In the genomic region with DNA sequence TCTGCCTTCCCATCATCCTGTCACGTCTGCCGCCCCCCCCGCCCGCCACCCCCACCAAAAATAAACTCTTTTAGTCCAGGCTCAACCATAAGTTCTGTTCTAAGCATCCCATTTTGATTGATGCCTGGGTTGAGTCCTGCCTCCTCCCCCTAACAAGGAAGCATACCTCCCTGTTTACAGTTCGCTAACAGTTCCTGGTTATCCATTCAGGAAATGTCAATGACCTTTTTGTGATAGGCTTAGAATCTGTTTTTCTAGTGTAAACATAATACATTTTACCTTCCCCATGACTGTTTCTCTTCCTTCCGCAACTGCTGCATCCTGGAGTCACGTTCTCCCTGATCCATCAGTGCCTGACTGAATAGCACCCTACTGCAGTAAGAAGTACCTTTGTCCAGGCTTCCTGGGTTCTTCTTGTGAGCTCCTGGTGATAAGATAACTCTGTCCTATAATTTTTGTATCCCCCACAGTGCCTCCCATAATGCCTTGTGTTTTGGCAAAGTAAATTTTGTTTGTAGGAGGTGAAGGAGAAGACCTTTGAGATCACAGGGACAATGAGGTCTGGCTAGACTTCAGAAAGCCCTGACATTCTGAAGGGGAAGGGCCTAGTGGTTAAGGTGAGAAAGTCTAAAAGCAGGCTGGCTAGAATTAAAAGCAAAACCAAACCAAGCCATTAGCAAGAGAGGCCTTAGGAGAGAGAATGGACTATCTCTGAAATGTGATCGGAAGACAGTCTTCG, we compare ENCODE assay signal across 8 cellular contexts. TPM values are rescaled to one million over a fixed set of nuclear protein-coding genes. Genes with fewer than 3 reads are reported as not detected.
DNase-seq lines count a peak whose midpoint lies in the region; ATAC-seq and TF ChIP-seq lines count a peak whose summit lies in the region.

No MANE protein-coding gene starts in this region.

- no peak for TF ChIP-seq EP300 in sigmoid colon (IDR thresholded peaks at IDR 0.05)

- no peaks in the 10 kb centered on the region for H3K79me2 ChIP-seq in fibroblast of lung (ENCODE audit: control insufficient read depth, insufficient read depth, low read length)

- peaks cover 20% of the 10 kb centered on the region for H3K4me1 ChIP-seq in fibroblast of lung (ENCODE audit: control insufficient read depth, extremely low read depth, insufficient read depth, low read length)
- H3K4me1 ChIP-seq in sigmoid colon: peaks cover 0 to 60% (median 52%) of the 10 kb centered on the region in 4 donors

- POLR2A ChIA-PET in RWPE1 (lab: Yijun Ruan, JAX; ENCODE audit: low non-redundant PET): no interaction called here

- peaks cover 90% of the 10 kb centered on the region for H3K4me1 Mint-ChIP-seq in activated naive CD4-positive, alpha-beta T cell treated with anti-CD3 and anti-CD28 coated beads for 36 hours (ENCODE audit: low read depth)

- no peak for TF ChIP-seq CTCF in RWPE1 (conservative IDR thresholded peaks at IDR 0.05; ENCODE audit: low read depth)
- TF ChIP-seq CTCF in fibroblast of lung (conservative IDR thresholded peaks at IDR 0.05 in 1 of 2, IDR thresholded peaks at IDR 0.05 in 1 of 2; ENCODE audit: low read depth in 1 of 2, low read length in 2 of 2): no peak
- TF ChIP-seq CTCF in sigmoid colon (IDR thresholded peaks at IDR 0.05): no peak

- peak overlapping the region; percentile 94 for H3K27ac ChIP-seq in RWPE1
- peak overlapping the region; percentile 60 for H3K27ac ChIP-seq in fibroblast of lung (ENCODE audit: insufficient read depth, low read length)
- peak overlapping the region; percentile 87 to 90 (median 88) for H3K27ac ChIP-seq in sigmoid colon

- 8 to 51% methylated on average over 9 of the region's 9 CpGs for WGBS in sigmoid colon, 2 donors

- peak; percentile 30 for DNase-seq in activated naive CD4-positive, alpha-beta T cell treated with anti-CD3 and anti-CD28 coated beads for 36 hours
- no peak for DNase-seq in activated naive CD4-positive, alpha-beta T cell treated with anti-CD3 and anti-CD28 coated beads, Interleukin-2, amount 50 U/mL, for 16 hours
- DNase-seq in RWPE1 (ENCODE audit: low spot score) (no peak), fibroblast of lung (ENCODE audit: low read depth in 2 of 2) (peak in 1 of 2 donors; percentile 8), sigmoid colon (no peak), Kasumi-1 (lab: John Stamatoyannopoulos, UW) (no peak), EL (no peak)

- peak overlapping the region; percentile 59 for H3K4me3 Mint-ChIP-seq in activated naive CD4-positive, alpha-beta T cell treated with anti-CD3 and anti-CD28 coated beads for 36 hours

- peak overlapping the region; percentile 95 for H3K27ac Mint-ChIP-seq in activated naive CD4-positive, alpha-beta T cell treated with anti-CD3 and anti-CD28 coated beads for 36 hours

- intact Hi-C loops in activated naive CD4-positive, alpha-beta T cell treated with anti-CD3 and anti-CD28 coated beads for 36 hours (cut with micrococcal nuclease): loop anchor here (1.0 kb wide), 2 partner anchors 8 to 13 kb away; no protein-coding TSS in a partner anchor
- intact Hi-C loops in sigmoid colon (cut with DNase I): no loop called here

- H3K9me3 Mint-ChIP-seq in activated naive CD4-positive, alpha-beta T cell treated with anti-CD3 and anti-CD28 coated beads for 36 hours: no peaks in the 10 kb centered on the region

- TF ChIP-seq POLR2A in sigmoid colon (IDR thresholded peaks at IDR 0.05): no peak

- peak overlapping the region; percentile 56 for H3K4me2 ChIP-seq in fibroblast of lung (ENCODE audit: extremely low read depth, insufficient read depth, low read length)

- no peak overlapping the region for H3K9ac ChIP-seq in fibroblast of lung (ENCODE audit: insufficient read depth, low read length)

- H4K20me1 ChIP-seq in fibroblast of lung (ENCODE audit: control insufficient read depth, extremely low read depth, insufficient read depth, low read length): no peaks in the 10 kb centered on the region

- H3K9me3 ChIP-seq in fibroblast of lung (ENCODE audit: control insufficient read depth, insufficient read depth, low read depth, low read length) (no peaks in the 10 kb centered on the region), sigmoid colon (no peaks in the 10 kb centered on the region)

- no peaks in the 10 kb centered on the region for H3K27me3 Mint-ChIP-seq in activated naive CD4-positive, alpha-beta T cell treated with anti-CD3 and anti-CD28 coated beads for 36 hours (ENCODE audit: low read depth)

- H3K36me3 ChIP-seq in fibroblast of lung (ENCODE audit: control insufficient read depth, insufficient read depth, low read length) (peaks cover 3% of the 10 kb centered on the region), sigmoid colon (peaks cover 2 to 22% (median 7%) of the 10 kb centered on the region in 4 donors)

- ATAC-seq in HG03571 (IDR thresholded peaks at IDR 0.05; ENCODE audit: unreplicated experiment): no peak

- peaks cover 17% of the 10 kb centered on the region for H3K36me3 Mint-ChIP-seq in activated naive CD4-positive, alpha-beta T cell treated with anti-CD3 and anti-CD28 coated beads for 36 hours (ENCODE audit: low read depth)

- CTCF ChIA-PET in activated naive CD4-positive, alpha-beta T cell treated with anti-CD3 and anti-CD28 coated beads for 36 hours (lab: Charles Lee): interaction anchor here (0.6 to 6.7 kb wide), 8 partner anchors 10 to 96 kb away, joined by 3 to 82 read pairs (median 4); no protein-coding TSS in a partner anchor
- CTCF ChIA-PET in RWPE1 (lab: Yijun Ruan, JAX): no interaction called here

- H3K4me3 ChIP-seq in fibroblast of lung (replicated peaks in 1 of 4; ENCODE audit: control extremely low read depth in 1 of 4, insufficient read depth in 1 of 4, low read depth in 3 of 4, low read length in 4 of 4) (peak overlapping the region in 1 of 4 experiments; percentile 16), sigmoid colon (no peak overlapping the region)

- H2AFZ ChIP-seq in fibroblast of lung (ENCODE audit: low read length): no peak overlapping the region

- H3K27me3 ChIP-seq in fibroblast of lung (ENCODE audit: control insufficient read depth, insufficient read depth, low read length) (no peaks in the 10 kb centered on the region), sigmoid colon (no peaks in the 10 kb centered on the region)

RNA-seq across cellular contexts. Expression of gene AGFG2, which starts 7.3 kb away (rescaled TPM):
- 10 to 100 TPM; 23.4 to 23.9 TPM for total RNA-seq in activated naive CD4-positive, alpha-beta T cell treated with anti-CD3 and anti-CD28 coated beads for 36 hours
- total RNA-seq in fibroblast of lung: 2.6 and 3.1 TPM in 2 replicates
- 2.4 and 3.2 TPM in 2 replicates for polyA plus RNA-seq in fibroblast of lung
- 5.8 and 8.8 TPM in 2 replicates for polyA plus RNA-seq in fibroblast of lung (2012)
- 8.1 and 12.4 TPM in 2 replicates for polyA minus RNA-seq in fibroblast of lung (ENCODE audit: low replicate concordance)
- 10 to 100 TPM; 17.5 to 32.7 (median 20.2) TPM for total RNA-seq in sigmoid colon
- 10 to 100 TPM; 28.8 to 33.0 (median 30.7) TPM for polyA plus RNA-seq in sigmoid colon

RNA-seq across cellular contexts. Expression of gene SAP25, which starts 27.4 kb away (rescaled TPM):
- total RNA-seq in activated naive CD4-positive, alpha-beta T cell treated with anti-CD3 and anti-CD28 coated beads for 36 hours: 10 to 100 TPM; 13.7 to 15.7 TPM
- total RNA-seq in fibroblast of lung (not detected in 2 replicates), sigmoid colon (1 to 10 TPM in 2 of 4 donors, under 1 TPM in 1, not detected in 1; 0.71 to 2.5 (median 1.9) TPM)
- polyA plus RNA-seq in fibroblast of lung (0.22 TPM in 1 of 2 replicates, not detected in the other), sigmoid colon (1 to 10 TPM in 1 of 3 donors, not detected in 2; 7.2 TPM)
- polyA plus RNA-seq in fibroblast of lung (2012): 0.21 TPM in 1 of 2 replicates, not detected in the other
- not detected in 2 replicates for polyA minus RNA-seq in fibroblast of lung (ENCODE audit: low replicate concordance)

RNA-seq across cellular contexts. Expression of gene LRCH4, which starts 39.6 kb away (rescaled TPM):
- 10 to 100 TPM; 78.0 to 81.2 TPM for total RNA-seq in activated naive CD4-positive, alpha-beta T cell treated with anti-CD3 and anti-CD28 coated beads for 36 hours
- total RNA-seq in fibroblast of lung: 5.6 and 7.3 TPM in 2 replicates
- polyA plus RNA-seq in fibroblast of lung: 9.6 and 11.6 TPM in 2 replicates
- polyA plus RNA-seq in fibroblast of lung (2012): 19.6 and 20.6 TPM in 2 replicates
- polyA minus RNA-seq in fibroblast of lung (ENCODE audit: low replicate concordance): 13.6 and 15.3 TPM in 2 replicates
- total RNA-seq in sigmoid colon: 10 to 100 TPM; 28.9 to 74.5 (median 42.9) TPM
- 10 to 100 TPM; 28.2 to 92.3 (median 40.7) TPM for polyA plus RNA-seq in sigmoid colon

RNA-seq across cellular contexts. Expression of gene FBXO24, which starts 39.8 kb away (rescaled TPM):
- total RNA-seq in activated naive CD4-positive, alpha-beta T cell treated with anti-CD3 and anti-CD28 coated beads for 36 hours: 1 to 10 TPM; 1.5 to 2.6 TPM
- total RNA-seq in fibroblast of lung (0.33 and 0.51 TPM in 2 replicates), sigmoid colon (1 to 10 TPM in 1 of 4 donors, under 1 TPM in 2, not detected in 1; 0.27 to 2.8 (median 0.71) TPM)
- polyA plus RNA-seq in fibroblast of lung (0.23 and 0.32 TPM in 2 replicates), sigmoid colon (1 to 10 TPM in 1 of 3 donors, under 1 TPM in 2; 0.46 to 1.2 (median 0.95) TPM)
- 0.27 and 0.33 TPM in 2 replicates for polyA plus RNA-seq in fibroblast of lung (2012)
- 1.1 TPM in 1 of 2 replicates, not detected in the other for polyA minus RNA-seq in fibroblast of lung (ENCODE audit: low replicate concordance)

RNA-seq across cellular contexts. Expression of gene PCOLCE, which starts 55.9 kb away (rescaled TPM):
- total RNA-seq in activated naive CD4-positive, alpha-beta T cell treated with anti-CD3 and anti-CD28 coated beads for 36 hours: 1 to 10 TPM; 5.8 to 6.8 TPM
- 116 and 128 TPM in 2 replicates for total RNA-seq in fibroblast of lung
- polyA plus RNA-seq in fibroblast of lung: 176 and 211 TPM in 2 replicates
- 521 and 677 TPM in 2 replicates for polyA plus RNA-seq in fibroblast of lung (2012)
- 250 and 558 TPM in 2 replicates for polyA minus RNA-seq in fibroblast of lung (ENCODE audit: low replicate concordance)
- total RNA-seq in sigmoid colon: 10 to 100 TPM; 14.3 to 76.4 (median 21.4) TPM
- polyA plus RNA-seq in sigmoid colon: 10 to 100 TPM in 2 of 3 donors, 1 to 10 TPM in 1; 2.3 to 36.7 (median 10.8) TPM

Comparison
In these comparisons a context has a peak if more than half of its experiments do, and no peak if none do; other contexts are left out.
1. RNA of gene SAP25, which starts 27.4 kb away (total RNA-seq): 13.7 to 15.7 TPM in activated naive CD4-positive, alpha-beta T cell treated with anti-CD3 and anti-CD28 coated beads for 36 hours; 0.71 to 2.5 TPM in sigmoid colon and not detected in fibroblast of lung; every median in the first group is over 4 times any median in the second.
2. Peak in every context shown above with its lines, with median percentiles within 50 percentile points of each other: H3K27ac ChIP-seq.